In the genomic region with DNA sequence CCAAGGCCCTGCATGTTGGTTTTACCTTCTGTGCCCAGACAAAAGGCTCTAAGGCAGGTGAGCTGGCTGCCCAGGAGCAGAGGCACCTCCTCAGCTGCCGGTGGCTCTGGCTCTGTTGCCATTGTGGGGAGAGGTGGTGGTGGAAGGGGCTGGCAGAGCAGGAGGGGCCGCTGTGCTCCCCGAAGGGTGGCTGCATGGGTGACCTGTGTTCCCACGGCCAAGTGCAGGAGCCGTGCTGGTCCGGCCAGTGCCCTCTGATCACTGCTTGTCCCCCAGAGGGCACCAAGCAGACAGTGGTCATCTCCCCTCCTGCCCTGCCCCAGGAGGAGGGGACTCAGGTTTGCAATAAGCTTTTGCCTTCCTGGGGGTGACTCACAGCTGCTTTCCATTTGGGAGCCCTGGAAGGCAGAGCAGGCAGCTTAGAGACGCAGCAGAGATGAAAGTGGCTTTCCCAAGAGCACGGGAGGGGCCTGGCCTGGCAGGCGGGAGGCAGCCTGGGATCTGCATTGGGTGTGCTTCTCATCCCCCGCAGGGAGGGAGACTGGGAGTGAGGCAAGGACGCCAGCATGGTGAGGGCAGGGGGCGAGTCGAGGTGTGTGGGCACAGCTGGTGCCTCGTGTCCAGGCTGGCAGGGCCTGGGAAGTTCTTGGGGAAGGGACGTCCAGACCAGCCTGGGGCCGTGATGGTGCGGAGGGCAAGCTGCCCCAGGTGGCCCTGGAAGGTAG, we compare ENCODE assay signal across 20 cellular contexts. TPM values are rescaled to one million over a fixed set of nuclear protein-coding genes. Genes with fewer than 3 reads are reported as not detected.
DNase-seq lines count a peak whose midpoint lies in the region; ATAC-seq, FAIRE-seq and TF ChIP-seq lines count a peak whose summit lies in the region.
"Had no signal": no experiment of that assay in that cellular context is flagged by ENCODE, and none has a peak within 500 bp of the region (broad histone marks: within the 10 kb centered on the region; RNA-seq: fewer than 3 reads in every experiment).

No MANE protein-coding gene starts in this region.

- H4K5ac ChIP-seq in mesendoderm (ENCODE audit: low read length), result no peak overlapping the region

- no peaks in the 10 kb centered on the region for H3K27me3 ChIP-seq in bronchial epithelial cell (ENCODE audit: control insufficient read depth, insufficient read depth, low read length)
- H3K27me3 ChIP-seq in mesendoderm (ENCODE audit: insufficient read depth, low read length, poor library complexity), result no peaks in the 10 kb centered on the region
- H3K27me3 ChIP-seq: ascending aorta had no signal

- ATAC-seq in GM21619 (IDR thresholded peaks at IDR 0.05; ENCODE audit: unreplicated experiment), result no peak
- no peak for ATAC-seq in HG03469 (IDR thresholded peaks at IDR 0.05; ENCODE audit: unreplicated experiment)
- ATAC-seq in left lobe of liver, result no peak
- ATAC-seq: PC-3, upper lobe of right lung had no signal

- no peak overlapping the region for H2AK5ac ChIP-seq in mesendoderm (ENCODE audit: low read length)

- H2BK120ac ChIP-seq in mesendoderm (ENCODE audit: low read depth, low read length), result no peak overlapping the region

- intact Hi-C loops in posterior cingulate gyrus (cut with DNase I), result no loop called here

- H3K36me3 Mint-ChIP-seq in HFFc6 (ENCODE audit: low read depth), result no peaks in the 10 kb centered on the region

- no peaks in the 10 kb centered on the region for H3K79me1 ChIP-seq in mesendoderm (ENCODE audit: low read length)

- no peak overlapping the region for H3K4me3 Mint-ChIP-seq in HFFc6

- no CpG with 5 or more reads among the region's 17 CpGs for WGBS in mesendoderm (ENCODE audit: extremely low coverage, insufficient coverage, low lambda C conversion rate)

- no peak overlapping the region for H3K4me2 ChIP-seq in mesendoderm (ENCODE audit: low read length)
- H3K4me2 ChIP-seq: BLaER1 treated with 17β-estradiol and CSF1 and Interleukin-3, amounts not matched to agents 10 nM and 100 nM had no signal

- no peak overlapping the region for H3K27ac ChIP-seq in mesendoderm (ENCODE audit: low read depth, low read length)
- H3K27ac ChIP-seq: ascending aorta; BLaER1 treated with 17β-estradiol and CSF1 and Interleukin-3, amounts not matched to agents 10 nM and 100 nM; sigmoid colon; upper lobe of right lung had no signal

- no peak for FAIRE-seq in bronchial epithelial cell (lab: Jason Lieb, UNC)
- FAIRE-seq: frontal cortex had no signal

- no peaks in the 10 kb centered on the region for H3K4me1 ChIP-seq in mesendoderm (ENCODE audit: control insufficient read depth, low read depth, low read length)
- H3K4me1 ChIP-seq: ascending aorta, sigmoid colon, upper lobe of right lung had no signal

- peak; percentile 49 for DNase-seq in AG10803 (ENCODE audit: low read depth)
- peak; percentile 10 for DNase-seq in HFFc6
- peak; percentile 29 for DNase-seq in bronchial epithelial cell (ENCODE audit: low read depth)
- peak; percentile 56 for DNase-seq in mesendoderm
- DNase-seq in posterior cingulate gyrus, result no peak
- DNase-seq in left lobe of liver (ENCODE audit: low spot score), result no peak
- DNase-seq: activated CD8-positive, alpha-beta memory T cell treated with anti-CD3 and anti-CD28 coated beads for 24 hours; dermis blood vessel endothelial cell; NCI-H187 treated with DMSO at 0.1 percent for 48 hours; NCI-H524 treated with DMSO at 0.1 percent for 48 hours; PC-3; sigmoid colon; upper lobe of right lung had no signal

- no peaks in the 10 kb centered on the region for H3K79me2 ChIP-seq in mesendoderm (ENCODE audit: control insufficient read depth, insufficient read depth, low read length)

- no peaks in the 10 kb centered on the region for H3K4me1 Mint-ChIP-seq in HFFc6 (ENCODE audit: low read depth)

- H3K9me3 Mint-ChIP-seq in HFFc6, result no peaks in the 10 kb centered on the region
- H3K9me3 Mint-ChIP-seq: activated T-helper 2 cell treated with anti-CD3 and anti-CD28 coated beads, Interferon-gamma antibody, Interleukin-2, Interleukin-4, amounts not matched to agents 10 μg/mL and 5 μg/mL and 100 μg/mL, durations not matched to agents 14 hours and 24 hours and 36 hours had no signal

- H2BK5ac ChIP-seq in mesendoderm (ENCODE audit: low read length), result no peak overlapping the region

- H4K8ac ChIP-seq in mesendoderm (ENCODE audit: low read depth, low read length), result no peak overlapping the region

- H3K23ac ChIP-seq in mesendoderm (ENCODE audit: low read length), result no peak overlapping the region

- no peak overlapping the region for H3K56ac ChIP-seq in mesendoderm (ENCODE audit: low read length)

- H3K18ac ChIP-seq in mesendoderm (ENCODE audit: low read length), result no peak overlapping the region

- no peak overlapping the region for H3K9ac ChIP-seq in mesendoderm (ENCODE audit: low read length)
- H3K9ac ChIP-seq: BLaER1 treated with 17β-estradiol and CSF1 and Interleukin-3, amounts not matched to agents 10 nM and 100 nM had no signal

- no peak overlapping the region for H3K27ac Mint-ChIP-seq in HFFc6
- H3K27ac Mint-ChIP-seq: activated T-helper 2 cell treated with anti-CD3 and anti-CD28 coated beads, Interferon-gamma antibody, Interleukin-2, Interleukin-4, amounts not matched to agents 10 μg/mL and 5 μg/mL and 100 μg/mL, durations not matched to agents 14 hours and 24 hours and 36 hours had no signal

- H3K4ac ChIP-seq in mesendoderm (ENCODE audit: low read depth, low read length), result no peak overlapping the region

- TF ChIP-seq CTCF in AG10803 (conservative IDR thresholded peaks at IDR 0.05; ENCODE audit: low read length), result no peak
- TF ChIP-seq CTCF in HFFc6 (IDR thresholded peaks at IDR 0.05), result no peak
- no peak for TF ChIP-seq CTCF in bronchial epithelial cell (IDR thresholded peaks at IDR 0.05; ENCODE audit: insufficient read depth, low read length, severe bottlenecking)

- H3K27me3 Mint-ChIP-seq in HFFc6 (ENCODE audit: insufficient read depth), result peaks cover 17% of the 10 kb centered on the region

- H3K4me3 ChIP-seq in AG10803 (ENCODE audit: low read length), result no peak overlapping the region
- H3K4me3 ChIP-seq in bronchial epithelial cell (ENCODE audit: low read depth, low read length), result no peak overlapping the region
- H3K4me3 ChIP-seq in mesendoderm (ENCODE audit: low read length), result no peak overlapping the region
- H3K4me3 ChIP-seq: ascending aorta; BLaER1 treated with 17β-estradiol and CSF1 and Interleukin-3, amounts not matched to agents 10 nM and 100 nM; sigmoid colon; upper lobe of right lung had no signal

- peaks cover 4% of the 10 kb centered on the region for H3K36me3 ChIP-seq in bronchial epithelial cell (ENCODE audit: control insufficient read depth, insufficient read depth, low read length)
- no peaks in the 10 kb centered on the region for H3K36me3 ChIP-seq in mesendoderm (ENCODE audit: control insufficient read depth, insufficient read depth, low read length)
- H3K36me3 ChIP-seq: BLaER1 treated with 17β-estradiol and CSF1 and Interleukin-3, amounts not matched to agents 10 nM and 100 nM; sigmoid colon; upper lobe of right lung had no signal

- H2BK15ac ChIP-seq in mesendoderm (replicated peaks; ENCODE audit: low read depth), result no peak overlapping the region

RNA-seq across cellular contexts. Expression of gene DOK7, which starts 28.7 kb away (rescaled TPM):
- total RNA-seq in HFFc6 (2021; fragmentation: NEBNext Ultra II Directional; extraction: Animal tissue kit (Norgen Biotek cat#: 25700)), result not detected
- total RNA-seq in bronchial epithelial cell, result 1.0 and 4.2 TPM in 2 replicates
- polyA plus RNA-seq in mesendoderm (2013, experiment 1 of 2), result 0.21 TPM
- 0.14 TPM for polyA plus RNA-seq in mesendoderm (2013, experiment 2 of 2)
- total RNA-seq in left lobe of liver, result 0.83 TPM
- total RNA-seq: activated T-helper 2 cell treated with anti-CD3 and anti-CD28 coated beads, Interferon-gamma antibody, Interleukin-2, Interleukin-4, amounts not matched to agents 10 μg/mL and 5 μg/mL and 100 μg/mL, durations not matched to agents 14 hours and 24 hours and 36 hours; lung microvascular endothelial cell had no signal

RNA-seq across cellular contexts. Expression of gene LRPAP1, which starts 40.4 kb away (rescaled TPM):
- 100 to 1,000 TPM; 130 to 175 (median 161) TPM for total RNA-seq in HFFc6 (2021; fragmentation: NEBNext Ultra II Directional; extraction: Animal tissue kit (Norgen Biotek cat#: 25700))
- 53.7 and 106 TPM in 2 replicates for total RNA-seq in bronchial epithelial cell
- 46.7 TPM for polyA plus RNA-seq in mesendoderm (2013, experiment 1 of 2)
- polyA plus RNA-seq in mesendoderm (2013, experiment 2 of 2), result 50.6 TPM
- total RNA-seq in left lobe of liver, result 72.6 TPM

RNA-seq across cellular contexts. Expression of gene HGFAC, which starts 50.1 kb away (rescaled TPM):
- total RNA-seq in HFFc6 (2021; fragmentation: NEBNext Ultra II Directional; extraction: Animal tissue kit (Norgen Biotek cat#: 25700)), result under 1 TPM in 1 of 6 experiments, not detected in 5; 0.07 TPM
- total RNA-seq in bronchial epithelial cell, result not detected in 2 replicates
- 0.10 TPM for polyA plus RNA-seq in mesendoderm (2013, experiment 1 of 2)
- 0.06 TPM for polyA plus RNA-seq in mesendoderm (2013, experiment 2 of 2)
- 177 TPM for total RNA-seq in left lobe of liver
- total RNA-seq: activated T-helper 2 cell treated with anti-CD3 and anti-CD28 coated beads, Interferon-gamma antibody, Interleukin-2, Interleukin-4, amounts not matched to agents 10 μg/mL and 5 μg/mL and 100 μg/mL, durations not matched to agents 14 hours and 24 hours and 36 hours had no signal

Comparison
In these comparisons a context has a peak if more than half of its experiments do, and no peak if none do; other contexts are left out.
1. DNase-seq: peak in AG10803 (single experiment), HFFc6 (single experiment), bronchial epithelial cell (single experiment) and mesendoderm (single experiment); none in posterior cingulate gyrus (0 of 10) and left lobe of liver (single experiment).
2. RNA of gene HGFAC, which starts 50.1 kb away (total RNA-seq): 177 TPM in left lobe of liver (single experiment); 0.07 TPM in HFFc6 and not detected in bronchial epithelial cell; every median in the first group is over 100 times any median in the second.